ENCODE assay signal across 17 cellular contexts in genomic region chr7:21108182-21108581, GRCh38.
A peak's percentile ranks its signal among the peaks of the same experiment; 100 is the strongest.
DNase-seq lines count a peak whose midpoint lies in the region; ATAC-seq and TF ChIP-seq lines count a peak whose summit lies in the region.
"Had no signal": no experiment of that assay in that cellular context is flagged by ENCODE, and none has a peak within 500 bp of the region (broad histone marks: within the 10 kb centered on the region; RNA-seq: fewer than 3 reads in every experiment).

No MANE protein-coding gene starts in this region.

- H3K9me2 ChIP-seq in GM23338 (ENCODE audit: insufficient read depth) (peaks cover 3% of the 10 kb centered on the region; the same call in 1 of the 2 replicates), neural cell (ENCODE audit: insufficient read depth, low read length) (no peaks in the 10 kb centered on the region)

- TF ChIP-seq CTCF in GM23338 (conservative IDR thresholded peaks at IDR 0.05; ENCODE audit: low read depth in 2 of 2) (no peak), neural cell (IDR thresholded peaks at IDR 0.05; ENCODE audit: poor library complexity, severe bottlenecking) (no peak), suprapubic skin (IDR thresholded peaks at IDR 0.05) (no peak)

- H3K9me3 ChIP-seq in neural cell (ENCODE audit: low read length): no peaks in the 10 kb centered on the region
- H3K9me3 ChIP-seq in suprapubic skin: no peaks in the 10 kb centered on the region
- H3K9me3 ChIP-seq: neutrophil had no signal

- H3K4me3 ChIP-seq in GM23338: no peak overlapping the region
- H3K4me3 ChIP-seq in neural cell (ENCODE audit: low read length): peak overlapping the region; percentile 6
- H3K4me3 ChIP-seq in suprapubic skin: no peak overlapping the region
- H3K4me3 ChIP-seq: K562, smooth muscle cell had no signal

- TF ChIP-seq RAD21 in neural cell (conservative IDR thresholded peaks at IDR 0.05): no peak

- TF ChIP-seq EP300 in neural cell (conservative IDR thresholded peaks at IDR 0.05; ENCODE audit: poor library complexity, severe bottlenecking) (peak; percentile 66), suprapubic skin (IDR thresholded peaks at IDR 0.05) (no peak)

- H2AFZ ChIP-seq in GM23338 (no peak overlapping the region), neural cell (ENCODE audit: low read depth, low read length) (no peak overlapping the region)

- H3K36me3 ChIP-seq in GM23338 (ENCODE audit: insufficient read depth) (no peaks in the 10 kb centered on the region), neural cell (ENCODE audit: insufficient read depth, low read length) (no peaks in the 10 kb centered on the region), suprapubic skin (no peaks in the 10 kb centered on the region)
- H3K36me3 ChIP-seq: neutrophil had no signal

- H3K9ac ChIP-seq in neural cell (ENCODE audit: low read length): no peak overlapping the region

- H3F3A ChIP-seq in GM23338 (replicated peaks; ENCODE audit: low read depth) (no peaks in the 10 kb centered on the region), neural cell (ENCODE audit: insufficient read depth, low read length, poor library complexity, severe bottlenecking) (no peaks in the 10 kb centered on the region)

- H3K27ac ChIP-seq in GM23338 (ENCODE audit: low read depth): no peak overlapping the region
- H3K27ac ChIP-seq in neural cell (ENCODE audit: low read length): peak overlapping the region; percentile 57
- no peak overlapping the region for H3K27ac ChIP-seq in suprapubic skin
- H3K27ac ChIP-seq: neutrophil had no signal

- H3K4me1 ChIP-seq in GM23338 (ENCODE audit: insufficient read depth) (no peaks in the 10 kb centered on the region), suprapubic skin (no peaks in the 10 kb centered on the region)

- H4K20me1 ChIP-seq in GM23338 (replicated peaks; ENCODE audit: insufficient read depth) (no peaks in the 10 kb centered on the region), neural cell (ENCODE audit: insufficient read depth) (no peaks in the 10 kb centered on the region)

- no peaks in the 10 kb centered on the region for H3K36me3 Mint-ChIP-seq in GM23338 (ENCODE audit: low read depth)
- H3K36me3 Mint-ChIP-seq: activated CD4-positive, alpha-beta memory T cell treated with anti-CD3 and anti-CD28 coated beads for 36 hours; memory B cell had no signal

- H3K27me3 ChIP-seq in GM23338 (ENCODE audit: insufficient read depth) (no peaks in the 10 kb centered on the region), neural cell (ENCODE audit: insufficient read depth, low read depth, low read length) (no peaks in the 10 kb centered on the region), suprapubic skin (peaks cover 3% of the 10 kb centered on the region)
- H3K27me3 ChIP-seq: neutrophil had no signal

- peak overlapping the region; percentile 30; the same call in 1 of the 2 replicates for H3K27ac Mint-ChIP-seq in GM23338
- H3K27ac Mint-ChIP-seq: activated CD4-positive, alpha-beta memory T cell treated with anti-CD3 and anti-CD28 coated beads for 36 hours; memory B cell had no signal

- no peak overlapping the region for H3K4me3 Mint-ChIP-seq in GM23338
- H3K4me3 Mint-ChIP-seq: activated CD4-positive, alpha-beta memory T cell treated with anti-CD3 and anti-CD28 coated beads for 36 hours; memory B cell had no signal

- ATAC-seq in GM23338 (no peak), HG02763 (IDR thresholded peaks at IDR 0.05; ENCODE audit: unreplicated experiment) (no peak)
- ATAC-seq: K562 had no signal

- no peak for TF ChIP-seq POLR2A in suprapubic skin (IDR thresholded peaks at IDR 0.05)

- H3K27me3 Mint-ChIP-seq in GM23338 (ENCODE audit: insufficient read depth, low read depth, poor library complexity): no peaks in the 10 kb centered on the region

- H3K4me2 ChIP-seq in GM23338 (no peak overlapping the region), neural cell (ENCODE audit: low read length) (peak overlapping the region; percentile 32)
- H3K4me2 ChIP-seq: smooth muscle cell had no signal

- peaks cover 8% of the 10 kb centered on the region; the same call in 2 of the 3 replicates for H3K4me1 Mint-ChIP-seq in GM23338
- H3K4me1 Mint-ChIP-seq: memory B cell had no signal

- H3K79me2 ChIP-seq in GM23338 (replicated peaks; ENCODE audit: insufficient read depth) (no peaks in the 10 kb centered on the region), neural cell (replicated peaks; ENCODE audit: insufficient read depth, low read length) (no peaks in the 10 kb centered on the region)

- DNase-seq in GM23338 (ENCODE audit: low spot score) (peak; percentile 21), NCI-H1436 treated with DMSO at 0.1 percent for 48 hours (lab: John Stamatoyannopoulos, UW) (peak; percentile 22), SHP77 (lab: John Stamatoyannopoulos, UW) (peak; percentile 63 to 84), GM19238 (ENCODE audit: insufficient read length, low spot score) (no peak), suprapubic skin (ENCODE audit: low spot score in 2 of 2) (no peak)
- no peak for DNase-seq in stimulated activated CD8-positive, alpha-beta memory T cell treated with anti-CD3 and anti-CD28 coated beads, Interleukin-4, amount 100 ng/mL, for 48 hours
- DNase-seq: activated CD4-positive, alpha-beta memory T cell treated with anti-CD3 and anti-CD28 coated beads for 36 hours; cerebellar nuclear complex; DND-41; H7; stimulated activated naive CD4-positive, alpha-beta T cell had no signal

- no peaks in the 10 kb centered on the region for H3K9me3 Mint-ChIP-seq in GM23338
- H3K9me3 Mint-ChIP-seq: activated CD4-positive, alpha-beta memory T cell treated with anti-CD3 and anti-CD28 coated beads for 36 hours; memory B cell had no signal

- 16% methylated on average over 4 of the region's 4 CpGs for WGBS in suprapubic skin

TF ChIP-seq in GM23338, 12 proteins besides CTCF, POLR2A, EP300 and RAD21 (continues in another document):
- TF ChIP-seq ZNF331 (CRISPR knock-in tag; IDR thresholded peaks at IDR 0.05; ENCODE audit: low read depth): no peak
- no peak for TF ChIP-seq POLR2AphosphoS5 (IDR thresholded peaks at IDR 0.05; ENCODE audit: low read depth)
- TF ChIP-seq NANOG (IDR thresholded peaks at IDR 0.05; ENCODE audit: borderline replicate concordance): no peak
- TF ChIP-seq EZH2 (IDR thresholded peaks at IDR 0.05; ENCODE audit: low read depth, unreplicated experiment): no peak

TF ChIP-seq in neural cell, 6 proteins besides CTCF, POLR2A, EP300 and RAD21:
- TF ChIP-seq EZH2 (IDR thresholded peaks at IDR 0.05; ENCODE audit: borderline replicate concordance, insufficient read depth, low read length, poor library complexity, severe bottlenecking) (no peak), MXI1 (conservative IDR thresholded peaks at IDR 0.05; ENCODE audit: poor library complexity, severe bottlenecking) (no peak), SMC3 (conservative IDR thresholded peaks at IDR 0.05; ENCODE audit: poor library complexity) (peak; percentile 38), REST (IDR thresholded peaks at IDR 0.05; ENCODE audit: borderline replicate concordance) (peak; percentile 72), POLR2AphosphoS5 (IDR thresholded peaks at IDR 0.05) (peak; percentile 63), TAF1 (IDR thresholded peaks at IDR 0.05; ENCODE audit: low read depth) (no peak)
TF ChIP-seq in neural cell: peak in this region for 3.

Comparison
In these comparisons a context has a peak if more than half of its experiments do, and no peak if none do; other contexts are left out.
1. DNase-seq: peak in GM23338 (single experiment), NCI-H1436 treated with DMSO at 0.1 percent for 48 hours (single experiment) and SHP77 (2 of 2); none in GM19238 (single experiment), stimulated activated CD8-positive, alpha-beta memory T cell treated with anti-CD3 and anti-CD28 coated beads, Interleukin-4, amount 100 ng/mL, for 48 hours (single experiment) and suprapubic skin (0 of 2).